In genomic region chr10:21315321-21316220, GRCh38 we compare ENCODE assay signal across 8 cellular contexts.
DNase-seq lines count a peak whose midpoint lies in the region; ATAC-seq and TF ChIP-seq lines count a peak whose summit lies in the region.
"Had no signal": no experiment of that assay in that cellular context is flagged by ENCODE, and none has a peak within 500 bp of the region (broad histone marks: within the 10 kb centered on the region; RNA-seq: fewer than 3 reads in every experiment).

No MANE protein-coding gene starts in this region.

- H3K4me1 Mint-ChIP-seq in activated T-helper 17 cell treated with anti-CD3 and anti-CD28 coated beads, Interleukin-2, amount 50 U/mL, for 72 hours = no peaks in the 10 kb centered on the region
- H3K4me1 Mint-ChIP-seq: activated naive CD8-positive, alpha-beta T cell treated with anti-CD3 and anti-CD28 coated beads, Interleukin-2, amount 10 ng/mL, durations not matched to agents 7 days and 5 days had no signal

- TF ChIP-seq CTCF in choroid plexus epithelial cell (conservative IDR thresholded peaks at IDR 0.05; ENCODE audit: low read depth, low read length) = no peak
- no peak for TF ChIP-seq CTCF in upper lobe of left lung (IDR thresholded peaks at IDR 0.05)
- no peak for TF ChIP-seq CTCF in GM10266 (IDR thresholded peaks at IDR 0.05; ENCODE audit: control insufficient read depth, insufficient read depth, low read depth, missing control alignments)

- H3K9me3 Mint-ChIP-seq in activated T-helper 17 cell treated with anti-CD3 and anti-CD28 coated beads, Interleukin-2, amount 50 U/mL, for 72 hours = no peaks in the 10 kb centered on the region
- H3K9me3 Mint-ChIP-seq: activated naive CD8-positive, alpha-beta T cell treated with anti-CD3 and anti-CD28 coated beads, Interleukin-2, amount 10 ng/mL, durations not matched to agents 7 days and 5 days had no signal

- no peaks in the 10 kb centered on the region for H3K27me3 ChIP-seq in HUES64 (ENCODE audit: insufficient read depth, low read length)
- no peaks in the 10 kb centered on the region for H3K27me3 ChIP-seq in upper lobe of left lung

- TF ChIP-seq EP300 in upper lobe of left lung (IDR thresholded peaks at IDR 0.05) = no peak

- H3K27me3 Mint-ChIP-seq in activated T-helper 17 cell treated with anti-CD3 and anti-CD28 coated beads, Interleukin-2, amount 50 U/mL, for 72 hours = peaks cover 6% of the 10 kb centered on the region

- DNase-seq in choroid plexus epithelial cell (ENCODE audit: low read depth) (peak; percentile 97), left lobe of liver (ENCODE audit: low spot score) (peak; percentile 54), upper lobe of left lung (peak in 1 of 2 donors; percentile 73), GM10266 (ENCODE audit: extremely low spot score) (no peak)
- DNase-seq in effector CD8-positive, alpha-beta T cell (lab: John Stamatoyannopoulos, UW) = no peak
- DNase-seq: activated naive CD8-positive, alpha-beta T cell treated with anti-CD3 and anti-CD28 coated beads, Interleukin-2, amount 10 ng/mL, durations not matched to agents 7 days and 5 days had no signal

- no peak overlapping the region for H3K27ac Mint-ChIP-seq in activated T-helper 17 cell treated with anti-CD3 and anti-CD28 coated beads, Interleukin-2, amount 50 U/mL, for 72 hours
- H3K27ac Mint-ChIP-seq: activated naive CD8-positive, alpha-beta T cell treated with anti-CD3 and anti-CD28 coated beads, Interleukin-2, amount 10 ng/mL, durations not matched to agents 7 days and 5 days had no signal

- no peak for TF ChIP-seq POLR2A in upper lobe of left lung (IDR thresholded peaks at IDR 0.05)

- no peaks in the 10 kb centered on the region for H3K36me3 ChIP-seq in HUES64 (ENCODE audit: insufficient read depth, low read length)
- H3K36me3 ChIP-seq in upper lobe of left lung = no peaks in the 10 kb centered on the region

- H3K9ac ChIP-seq in HUES64 (ENCODE audit: low read depth, low read length) = peak overlapping the region; percentile 7; the same call in 1 of the 2 replicates

- H3K4me3 ChIP-seq in HUES64 (ENCODE audit: low read length) (0 out of 2 replicates have a peak overlapping the region, but pooled peaks have one; percentile 1), choroid plexus epithelial cell (ENCODE audit: low read depth, low read length) (no peak overlapping the region), upper lobe of left lung (no peak overlapping the region)

- H3K4me1 ChIP-seq in HUES64 (ENCODE audit: insufficient read depth, low read length) = peaks cover 40% of the 10 kb centered on the region
- peaks cover 18 to 22% (median 21%) of the 10 kb centered on the region in 4 donors for H3K4me1 ChIP-seq in upper lobe of left lung

- ATAC-seq in left lobe of liver (peak; percentile 72), upper lobe of left lung (ENCODE audit: low FRiP score in 2 of 2) (peak; percentile 85 to 92)
- no peak for ATAC-seq in activated T-helper 17 cell treated with anti-CD3 and anti-CD28 coated beads, Interleukin-2, amount 50 U/mL, for 72 hours (replicated peaks)

- H3K36me3 Mint-ChIP-seq in activated T-helper 17 cell treated with anti-CD3 and anti-CD28 coated beads, Interleukin-2, amount 50 U/mL, for 72 hours (ENCODE audit: low read depth) = no peaks in the 10 kb centered on the region
- H3K36me3 Mint-ChIP-seq: activated naive CD8-positive, alpha-beta T cell treated with anti-CD3 and anti-CD28 coated beads, Interleukin-2, amount 10 ng/mL, durations not matched to agents 7 days and 5 days had no signal

- H3K9me3 ChIP-seq in HUES64 (ENCODE audit: insufficient read depth, low read depth, low read length) = no peaks in the 10 kb centered on the region
- H3K9me3 ChIP-seq in upper lobe of left lung = no peaks in the 10 kb centered on the region

- WGBS in HUES64 = 29% methylated on average over 7 of the region's 7 CpGs
- WGBS in upper lobe of left lung, 2 donors = 49 to 60% methylated on average over 6 to 7 of the region's 7 CpGs

- H3K4me3 Mint-ChIP-seq in activated T-helper 17 cell treated with anti-CD3 and anti-CD28 coated beads, Interleukin-2, amount 50 U/mL, for 72 hours = no peak overlapping the region
- H3K4me3 Mint-ChIP-seq: activated naive CD8-positive, alpha-beta T cell treated with anti-CD3 and anti-CD28 coated beads, Interleukin-2, amount 10 ng/mL, durations not matched to agents 7 days and 5 days had no signal

- H3K27ac ChIP-seq in HUES64 (ENCODE audit: low read depth, low read length) (peak overlapping the region; percentile 77), upper lobe of left lung (peak overlapping the region; percentile 40 to 68 (median 56))

Comparison
In these comparisons a context has a peak if more than half of its experiments do, and no peak if none do; other contexts are left out.
1. DNase-seq: peak in choroid plexus epithelial cell (single experiment) and left lobe of liver (single experiment); none in GM10266 (single experiment) and effector CD8-positive, alpha-beta T cell (single experiment).